28 cellular contexts compared by ENCODE assay signal in the genomic region with DNA sequence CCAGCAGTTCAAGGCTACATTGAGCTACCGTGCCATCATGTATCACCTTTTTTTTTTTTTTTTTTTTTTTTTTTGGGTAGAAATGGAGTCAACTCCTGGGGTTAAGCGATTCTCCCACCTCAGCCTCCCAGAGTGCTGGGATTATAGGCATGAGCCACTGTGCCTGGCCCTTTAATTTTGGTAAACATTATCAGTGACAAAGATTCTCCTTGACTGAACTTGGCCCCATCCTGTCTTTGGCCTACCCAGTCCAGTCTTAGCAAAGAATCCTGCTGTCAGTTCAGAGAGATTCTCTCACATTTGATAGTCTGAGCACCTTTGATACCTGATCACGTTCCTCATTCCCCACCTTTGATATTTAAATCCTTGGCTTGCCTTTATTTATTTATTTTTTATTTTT. TPM values are rescaled to one million over a fixed set of nuclear protein-coding genes. Genes with fewer than 3 reads are reported as not detected.
"Had no signal": no experiment of that assay in that cellular context is flagged by ENCODE, and none has a peak within 500 bp of the region (broad histone marks: within the 10 kb centered on the region; RNA-seq: fewer than 3 reads in every experiment).

No MANE protein-coding gene starts in this region.

- H3K4me1 ChIP-seq: esophagus squamous epithelium, gastroesophageal sphincter, neural progenitor cell, parathyroid adenoma, psoas muscle, right lobe of liver, testis, tibial nerve had no signal

- H3K9ac ChIP-seq: neural progenitor cell, parathyroid adenoma had no signal

- H3K79me2 ChIP-seq: parathyroid adenoma had no signal

- H3K4me2 ChIP-seq: neural progenitor cell had no signal

- H3K27ac ChIP-seq: dorsolateral prefrontal cortex, epithelial cell of prostate, gastroesophageal sphincter, neural progenitor cell, parathyroid adenoma, psoas muscle, right lobe of liver, testis, tibial nerve had no signal

- H2AFZ ChIP-seq: neural progenitor cell, parathyroid adenoma had no signal

- H3K4me3 ChIP-seq: dorsolateral prefrontal cortex, esophagus squamous epithelium, gastroesophageal sphincter, lung, neural progenitor cell, psoas muscle, right lobe of liver, spleen, testis, tibial nerve had no signal

- H3K27ac Mint-ChIP-seq: natural killer cell treated with Interleukin-12 subunit alpha and Interleukin-12 subunit beta and Interleukin-15 and Interleukin-18, amount 100 ng/mL, for 72 hours; neural progenitor cell; stimulated activated memory B cell treated with anti-CD40 and anti-IgM and Interleukin-4, amounts not matched to agents 10 μg/mL and 1 μg/mL and 100 μg/mL, for 72 hours; stimulated activated naive CD8-positive, alpha-beta T cell treated with anti-CD3 and anti-CD28 coated beads, Interleukin-15, Interleukin-2, amounts not matched to agents 100 ng/mL and 50 ng/mL, for 24 hours had no signal

- FAIRE-seq: endometrium, keratinocyte had no signal

- ATAC-seq: gastroesophageal sphincter; left ventricle myocardium superior; natural killer cell treated with Interleukin-12 subunit alpha and Interleukin-12 subunit beta and Interleukin-15 and Interleukin-18, amount 100 ng/mL, for 72 hours; psoas muscle; stimulated activated memory B cell treated with anti-CD40 and anti-IgM and Interleukin-4, amounts not matched to agents 10 μg/mL and 1 μg/mL and 100 μg/mL, for 72 hours had no signal

- H3K36me3 ChIP-seq: neural progenitor cell had no signal

- DNase-seq: cortex of kidney; dorsolateral prefrontal cortex; effector CD8-positive, alpha-beta T cell; esophagus squamous epithelium; glutamatergic neuron; left cardiac atrium; left ventricle myocardium superior; midbrain; nucleus accumbens; psoas muscle; retina; right lobe of liver; spleen; stimulated activated CD4-positive, alpha-beta T cell treated with anti-CD3 and anti-CD28 coated beads, Interleukin-15, amount 100 ng/mL, for 24 hours; stimulated activated CD4-positive, alpha-beta T cell treated with anti-CD3 and anti-CD28 coated beads, Interleukin-1b, Interleukin-23, amount 100 ng/mL, for 48 hours; stimulated activated CD4-positive, alpha-beta T cell treated with anti-CD3 and anti-CD28 coated beads, Interleukin-4, amount 100 ng/mL, for 24 hours; testis had no signal

- H3K4me3 Mint-ChIP-seq: natural killer cell treated with Interleukin-12 subunit alpha and Interleukin-12 subunit beta and Interleukin-15 and Interleukin-18, amount 100 ng/mL, for 72 hours; neural progenitor cell; stimulated activated memory B cell treated with anti-CD40 and anti-IgM and Interleukin-4, amounts not matched to agents 10 μg/mL and 1 μg/mL and 100 μg/mL, for 72 hours; stimulated activated naive CD8-positive, alpha-beta T cell treated with anti-CD3 and anti-CD28 coated beads, Interleukin-15, Interleukin-2, amounts not matched to agents 100 ng/mL and 50 ng/mL, for 24 hours had no signal

- H3K27me3 Mint-ChIP-seq: natural killer cell treated with Interleukin-12 subunit alpha and Interleukin-12 subunit beta and Interleukin-15 and Interleukin-18, amount 100 ng/mL, for 72 hours; stimulated activated memory B cell treated with anti-CD40 and anti-IgM and Interleukin-4, amounts not matched to agents 10 μg/mL and 1 μg/mL and 100 μg/mL, for 72 hours; stimulated activated naive CD8-positive, alpha-beta T cell treated with anti-CD3 and anti-CD28 coated beads, Interleukin-15, Interleukin-2, amounts not matched to agents 100 ng/mL and 50 ng/mL, for 24 hours had no signal

- H3K9me3 ChIP-seq: esophagus squamous epithelium, gastroesophageal sphincter, psoas muscle, right lobe of liver, spleen, testis, tibial nerve had no signal

- H3K4me1 Mint-ChIP-seq: neural progenitor cell had no signal

- H3K9me3 Mint-ChIP-seq: natural killer cell treated with Interleukin-12 subunit alpha and Interleukin-12 subunit beta and Interleukin-15 and Interleukin-18, amount 100 ng/mL, for 72 hours; neural progenitor cell; stimulated activated memory B cell treated with anti-CD40 and anti-IgM and Interleukin-4, amounts not matched to agents 10 μg/mL and 1 μg/mL and 100 μg/mL, for 72 hours; stimulated activated naive CD8-positive, alpha-beta T cell treated with anti-CD3 and anti-CD28 coated beads, Interleukin-15, Interleukin-2, amounts not matched to agents 100 ng/mL and 50 ng/mL, for 24 hours had no signal

- H3K27me3 ChIP-seq: dorsolateral prefrontal cortex, esophagus squamous epithelium, gastroesophageal sphincter, neural progenitor cell, right lobe of liver, spleen, testis, tibial nerve had no signal

RNA-seq across cellular contexts. Expression of a gene that starts 51.8 kb away (rescaled TPM):
- total RNA-seq: natural killer cell treated with Interleukin-12 subunit alpha and Interleukin-12 subunit beta and Interleukin-15 and Interleukin-18, amount 100 ng/mL, for 72 hours had no signal
- polyA plus RNA-seq: keratinocyte had no signal
